8 cellular contexts compared by ENCODE assay signal in the genomic region with DNA sequence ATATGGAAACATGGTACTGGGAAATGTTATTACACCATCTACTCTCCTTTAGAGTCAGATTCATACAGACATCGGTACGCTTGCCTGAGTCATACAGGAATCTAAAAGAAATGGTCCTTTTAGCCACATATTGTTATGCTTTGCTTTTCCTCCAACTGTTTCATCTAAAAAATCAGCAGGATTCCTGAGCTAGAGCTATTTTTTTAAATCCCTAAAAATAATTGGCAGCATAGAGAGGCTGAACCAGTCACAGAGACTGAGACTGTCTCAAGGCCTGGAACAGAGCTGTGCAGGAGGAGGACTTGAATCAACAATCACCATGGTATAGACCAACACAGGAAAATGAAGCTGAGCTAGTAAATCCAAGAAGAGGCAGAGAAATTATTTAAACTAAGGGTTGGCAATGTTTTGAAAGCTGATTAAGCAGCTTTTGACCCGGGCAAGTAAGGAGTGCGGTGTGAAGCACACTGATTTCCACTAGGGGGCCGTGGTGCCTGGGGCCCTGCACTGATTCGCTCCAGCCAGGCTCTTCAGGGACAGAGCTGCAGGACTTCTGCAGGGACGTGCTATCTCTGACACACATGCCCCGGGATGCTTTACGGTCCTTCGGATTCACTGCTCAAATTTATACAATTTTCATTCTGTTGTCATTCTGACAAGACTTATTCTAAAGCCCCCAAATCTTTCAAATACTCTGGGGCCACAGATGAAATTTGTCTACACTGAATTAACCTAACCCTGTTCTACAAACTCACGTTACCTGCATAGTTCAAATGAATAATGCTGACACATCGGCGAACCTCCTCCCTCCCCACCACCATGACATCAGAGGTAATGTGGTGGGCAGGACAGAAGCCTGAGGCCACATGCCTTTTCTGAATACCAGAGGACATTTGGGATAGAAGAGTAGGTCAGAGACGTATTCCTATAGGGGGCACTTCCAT.
DNase-seq lines count a peak whose midpoint lies in the region; ATAC-seq and TF ChIP-seq lines count a peak whose summit lies in the region.

No MANE protein-coding gene starts in this region.

- peaks cover 4 to 5% of the 10 kb centered on the region in 2 donors for H3K36me3 Mint-ChIP-seq in activated naive CD4-positive, alpha-beta T cell treated with anti-CD3 and anti-CD28 coated beads, Interleukin-2, amount 50 U/mL, for 72 hours

- H3F3A ChIP-seq in PC-3 (ENCODE audit: low read length, unreplicated experiment): no peaks in the 10 kb centered on the region

- peaks cover 5% of the 10 kb centered on the region for H3K4me1 ChIP-seq in PC-3 (ENCODE audit: insufficient read depth, low read length)

- no peak overlapping the region for H3K4me3 ChIP-seq in PC-3 (ENCODE audit: low read length)

- H3K27ac ChIP-seq in PC-3 (ENCODE audit: low read length): no peak overlapping the region; the same call in 1 of the 2 replicates

- H3K9me2 ChIP-seq in PC-3 (replicated peaks; ENCODE audit: low read length): no peaks in the 10 kb centered on the region

- H3K4me2 ChIP-seq in PC-3 (ENCODE audit: low read length): peak overlapping the region; percentile 42

- H4K20me1 ChIP-seq in PC-3 (ENCODE audit: low read length): no peaks in the 10 kb centered on the region

- no peaks in the 10 kb centered on the region for H3K36me3 ChIP-seq in PC-3 (ENCODE audit: low read depth, low read length)

- H3K79me2 ChIP-seq in PC-3 (ENCODE audit: low read length): no peaks in the 10 kb centered on the region

- H3K27me3 ChIP-seq in PC-3 (ENCODE audit: low read length): no peaks in the 10 kb centered on the region

- H3K9me3 ChIP-seq in PC-3 (ENCODE audit: low read length): no peaks in the 10 kb centered on the region

- CTCF ChIA-PET in PC-3 (lab: Charles Lee): interaction anchor here (0.6 to 0.9 kb wide), 6 partner anchors 49 to 361 kb away, joined by 3 to 5 read pairs (median 4); no protein-coding TSS in a partner anchor

- H3K9me3 Mint-ChIP-seq in activated naive CD4-positive, alpha-beta T cell treated with anti-CD3 and anti-CD28 coated beads, Interleukin-2, amount 50 U/mL, for 72 hours: no peaks in the 10 kb centered on the region

- intact Hi-C loops in PC-3 (cut with micrococcal nuclease): loop anchor here (1.0 to 10.0 kb wide), 2 partner anchors 193 to 265 kb away; partner anchors contain the start of gene STK24
- intact Hi-C loops in left ventricle myocardium superior (cut with micrococcal nuclease): loop anchor here (5.0 kb wide), 1 partner anchor 192 kb away; no protein-coding TSS in a partner anchor
- intact Hi-C loops in sciatic nerve (cut with DNase I): no loop called here

- POLR2A ChIA-PET in PC-3 (lab: Charles Lee; ENCODE audit: unreplicated experiment): no interaction called here

- H3K27ac Mint-ChIP-seq in activated naive CD4-positive, alpha-beta T cell treated with anti-CD3 and anti-CD28 coated beads, Interleukin-2, amount 50 U/mL, for 72 hours: no peak overlapping the region

- peak; percentile 74 for TF ChIP-seq CTCF in PC-3 (conservative IDR thresholded peaks at IDR 0.05; ENCODE audit: low read depth, low read length)

- ATAC-seq in GM21367 (IDR thresholded peaks at IDR 0.05; ENCODE audit: unreplicated experiment) (peak; percentile 92), HG03521 (IDR thresholded peaks at IDR 0.05; ENCODE audit: unreplicated experiment) (peak; percentile 83), PC-3 (peak; percentile 96), left ventricle myocardium superior (peak; percentile 95), sciatic nerve (peak; percentile 93)
- peak; percentile 78 to 89 for ATAC-seq in activated naive CD4-positive, alpha-beta T cell treated with anti-CD3 and anti-CD28 coated beads, Interleukin-2, amount 50 U/mL, for 72 hours

- H2AFZ ChIP-seq in PC-3 (ENCODE audit: low read length): no peak overlapping the region

- BruUV-seq in PC-3 (replicated peaks; lab: Mats Ljungman, UMichigan): no TSS peak

- no peak overlapping the region for H3K9ac ChIP-seq in PC-3 (ENCODE audit: low read length)

- DNase-seq in ELR (ENCODE audit: low read depth): peak; percentile 74
- peak; percentile 68 for DNase-seq in PC-3
- peak in 1 of 2 donors; percentile 39 for DNase-seq in activated naive CD4-positive, alpha-beta T cell treated with anti-CD3 and anti-CD28 coated beads, Interleukin-2, amount 50 U/mL, for 72 hours (ENCODE audit: low spot score in 2 of 2)
- DNase-seq in left ventricle myocardium superior: peak; percentile 73
- DNase-seq in sciatic nerve (ENCODE audit: low spot score): peak; percentile 69
- no peak for DNase-seq in NCI-H187 treated with DMSO at 0.1 percent for 48 hours (lab: John Stamatoyannopoulos, UW)
